In the genomic region with DNA sequence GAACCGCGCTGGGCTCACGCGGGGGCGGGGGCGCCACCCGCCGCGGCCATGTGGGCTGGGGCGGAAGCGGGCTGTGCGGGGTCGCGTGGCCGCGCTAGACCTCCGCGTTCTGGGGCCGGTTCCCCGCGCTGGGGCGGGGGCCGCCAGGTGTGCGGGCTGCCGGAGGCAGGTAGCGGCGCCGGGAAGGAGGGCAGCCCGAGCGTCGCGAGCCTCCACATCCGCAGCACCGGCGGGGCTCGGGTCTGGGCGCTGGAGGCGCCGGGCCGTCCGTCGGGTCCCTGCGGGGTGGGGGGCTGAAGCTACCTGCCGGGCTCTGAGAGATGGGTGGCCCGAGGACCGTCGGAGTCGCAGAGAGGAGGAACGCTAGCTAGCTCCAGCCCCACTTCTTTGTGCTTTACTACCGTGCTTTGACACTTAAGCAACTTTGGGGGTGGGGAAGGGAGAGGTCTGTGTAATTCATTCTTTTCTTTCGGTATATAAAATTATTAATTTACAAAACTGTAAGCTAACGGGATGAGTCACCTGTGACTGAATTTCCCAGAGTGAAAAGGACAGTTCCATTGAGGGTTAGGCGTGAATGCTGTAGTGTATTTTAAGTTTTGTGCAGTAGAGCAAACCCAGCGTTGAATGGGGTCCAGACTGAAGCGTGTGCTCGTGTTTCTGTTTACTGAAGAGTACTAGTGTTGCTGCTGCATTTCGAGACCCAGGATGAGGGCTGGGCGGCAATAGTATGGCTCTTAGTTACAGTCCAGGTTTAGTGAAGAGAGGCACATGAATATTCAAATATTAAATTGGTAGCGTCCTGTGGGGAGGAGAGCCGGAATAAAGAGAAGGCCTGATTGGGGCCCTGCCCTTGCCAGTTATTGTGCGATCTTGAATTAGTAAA, we compare ENCODE assay signal across 8 cellular contexts. TPM values are rescaled to one million over a fixed set of nuclear protein-coding genes. Genes with fewer than 3 reads are reported as not detected.
DNase-seq lines count a peak whose midpoint lies in the region; ATAC-seq and TF ChIP-seq lines count a peak whose summit lies in the region.

No MANE protein-coding gene starts in this region.

- no peak for TF ChIP-seq CTCF in CD4-positive, alpha-beta T cell (IDR thresholded peaks at IDR 0.05)
- TF ChIP-seq CTCF in SK-N-SH (IDR thresholded peaks at IDR 0.05) (no peak), lung (IDR thresholded peaks at IDR 0.05; ENCODE audit: control extremely low read depth, extremely low read depth) (no peak)

- no peak for TF ChIP-seq EP300 in SK-N-SH (IDR thresholded peaks at IDR 0.05; ENCODE audit: borderline replicate concordance in 1 of 2, low read depth in 1 of 2, low read length in 1 of 2)

- H2AFZ ChIP-seq in SK-N-SH (ENCODE audit: low read depth): peak overlapping the region; percentile 98

- no peaks in the 10 kb centered on the region for H3K9me3 ChIP-seq in CD4-positive, alpha-beta T cell (ENCODE audit: control insufficient read depth, low read length)
- H3K9me3 ChIP-seq in SK-N-SH (no peaks in the 10 kb centered on the region), lung (ENCODE audit: control insufficient read depth in 2 of 2, insufficient read depth in 1 of 2, low read length in 1 of 2) (peaks cover 0 to 2% of the 10 kb centered on the region in 2 donors), subcutaneous abdominal adipose tissue (ENCODE audit: control insufficient read depth in 5 of 5, low read length in 5 of 5) (no peaks in the 10 kb centered on the region)

- peak in 1 of 10 experiments; percentile 17 for DNase-seq in CD4-positive, alpha-beta T cell
- DNase-seq in HPDE6-E6E7 (ENCODE audit: extremely low spot score) (peak; percentile 21), SK-N-SH (peak; percentile 35), lung (ENCODE audit: low spot score) (no peak)

- TF ChIP-seq RAD21 in SK-N-SH (IDR thresholded peaks at IDR 0.05; ENCODE audit: low read length): no peak

- peak overlapping the region; percentile 78 for H3K4me3 Mint-ChIP-seq in CD4-positive, alpha-beta T cell
- H3K4me3 Mint-ChIP-seq in dendritic cell treated with granulocyte-macrophage colony-stimulating factor and Interleukin-4, amounts not matched to agents 40 ng/mL and 50 ng/mL, for 4 days: peak overlapping the region; percentile 70

- no peaks in the 10 kb centered on the region for H3K9me3 Mint-ChIP-seq in CD4-positive, alpha-beta T cell
- no peaks in the 10 kb centered on the region for H3K9me3 Mint-ChIP-seq in dendritic cell treated with granulocyte-macrophage colony-stimulating factor and Interleukin-4, amounts not matched to agents 40 ng/mL and 50 ng/mL, for 4 days

- H3K27ac Mint-ChIP-seq in CD4-positive, alpha-beta T cell: peak overlapping the region; percentile 38
- peak overlapping the region; percentile 94 for H3K27ac Mint-ChIP-seq in dendritic cell treated with granulocyte-macrophage colony-stimulating factor and Interleukin-4, amounts not matched to agents 40 ng/mL and 50 ng/mL, for 4 days

- H3K4me3 ChIP-seq in SK-N-SH (ENCODE audit: low read depth in 2 of 2, low read length in 1 of 2): peak overlapping the region; percentile 89 to 95
- peak overlapping the region; percentile 100 for H3K4me3 ChIP-seq in lung
- peak overlapping the region; percentile 78 to 99 (median 86) for H3K4me3 ChIP-seq in subcutaneous abdominal adipose tissue (ENCODE audit: low read depth in 1 of 5, low read length in 5 of 5)

- H3K27me3 Mint-ChIP-seq in CD4-positive, alpha-beta T cell: no peaks in the 10 kb centered on the region
- H3K27me3 Mint-ChIP-seq in dendritic cell treated with granulocyte-macrophage colony-stimulating factor and Interleukin-4, amounts not matched to agents 40 ng/mL and 50 ng/mL, for 4 days: peaks cover 3% of the 10 kb centered on the region

- peaks cover 56% of the 10 kb centered on the region for H3K79me2 ChIP-seq in SK-N-SH (ENCODE audit: insufficient read depth)

- peaks cover 10% of the 10 kb centered on the region for H3F3A ChIP-seq in SK-N-SH (replicated peaks; ENCODE audit: insufficient read depth)

- POLR2A ChIA-PET in CD4-positive, alpha-beta T cell (lab: Charles Lee): interaction anchor here (0.9 to 3.6 kb wide), 17 partner anchors 33 to 954 kb away, joined by 3 to 82 read pairs (median 7); a partner anchor contains a TSS
- POLR2A ChIA-PET in SK-N-SH (lab: Yijun Ruan, JAX): interaction anchor here (0.6 to 2.0 kb wide), 3 partner anchors 10 to 735 kb away, joined by 3 to 9 read pairs (median 3); a partner anchor contains a TSS

- WGBS in SK-N-SH (ENCODE audit: low lambda C conversion rate): 23% methylated on average over 12 of the region's 61 CpGs
- 3 to 5% methylated on average over 48 to 61 of the region's 61 CpGs for WGBS in lung, 2 donors

- peak overlapping the region; percentile 59 for H3K27ac ChIP-seq in CD4-positive, alpha-beta T cell (ENCODE audit: low read depth, low read length)
- H3K27ac ChIP-seq in SK-N-SH (ENCODE audit: low read depth in 2 of 2, low read length in 1 of 2) (peak overlapping the region; percentile 67 to 93), lung (ENCODE audit: low read depth in 1 of 2, low read length in 1 of 2) (peak overlapping the region; percentile 91 to 98), subcutaneous abdominal adipose tissue (ENCODE audit: low read depth, low read length) (peak overlapping the region; percentile 54)

- peaks cover 0 to 7% of the 10 kb centered on the region in 2 experiments; a peak in 2 of 4 replicates for H3K4me1 ChIP-seq in SK-N-SH (ENCODE audit: control insufficient read depth in 1 of 2, insufficient read depth in 2 of 2, low read depth in 1 of 2, low read length in 1 of 2)
- peaks cover 0 to 10% of the 10 kb centered on the region in 2 donors for H3K4me1 ChIP-seq in lung (ENCODE audit: control insufficient read depth in 2 of 2, insufficient read depth in 2 of 2, low read length in 2 of 2)
- peaks cover 0 to 20% (median 13%) of the 10 kb centered on the region in 5 donors for H3K4me1 ChIP-seq in subcutaneous abdominal adipose tissue (ENCODE audit: control insufficient read depth in 5 of 5, insufficient read depth in 5 of 5, low read length in 5 of 5)

- H3K9ac ChIP-seq in SK-N-SH: peak overlapping the region; percentile 89
- H3K9ac ChIP-seq in subcutaneous abdominal adipose tissue (ENCODE audit: low read length in 5 of 5): peak overlapping the region in 4 of 5 donors; percentile 53 to 84 (median 80)

- H4K20me1 ChIP-seq in SK-N-SH (ENCODE audit: insufficient read depth): peaks cover 23% of the 10 kb centered on the region

- intact Hi-C loops in CD4-positive, alpha-beta T cell (cut with DNase I, micrococcal nuclease): loop anchor here (2.0 to 10.0 kb wide), 11 partner anchors 36 to 951 kb away; a partner anchor contains a TSS
- intact Hi-C loops in dendritic cell treated with granulocyte-macrophage colony-stimulating factor and Interleukin-4, amounts not matched to agents 40 ng/mL and 50 ng/mL, for 4 days (cut with micrococcal nuclease): loop anchor here (5.0 to 10.0 kb wide), 3 partner anchors 569 to 959 kb away; a partner anchor contains a TSS

- peaks cover 4% of the 10 kb centered on the region for H3K36me3 Mint-ChIP-seq in CD4-positive, alpha-beta T cell (ENCODE audit: low read depth)
- no peaks in the 10 kb centered on the region for H3K36me3 Mint-ChIP-seq in dendritic cell treated with granulocyte-macrophage colony-stimulating factor and Interleukin-4, amounts not matched to agents 40 ng/mL and 50 ng/mL, for 4 days (ENCODE audit: low read depth)

- ATAC-seq in CD4-positive, alpha-beta T cell (ENCODE audit: poor library complexity): no peak
- peak; percentile 33 for ATAC-seq in GM19035 (IDR thresholded peaks at IDR 0.05; ENCODE audit: unreplicated experiment)
- no peak for ATAC-seq in lung (ENCODE audit: insufficient read depth, low FRiP score)
- ATAC-seq in GM19328 (IDR thresholded peaks at IDR 0.05; ENCODE audit: unreplicated experiment): no peak

- H3K4me1 Mint-ChIP-seq in CD4-positive, alpha-beta T cell (ENCODE audit: low read depth): peaks cover 42% of the 10 kb centered on the region
- H3K4me1 Mint-ChIP-seq in dendritic cell treated with granulocyte-macrophage colony-stimulating factor and Interleukin-4, amounts not matched to agents 40 ng/mL and 50 ng/mL, for 4 days (ENCODE audit: low read depth): peaks cover 27% of the 10 kb centered on the region

- H3K36me3 ChIP-seq in SK-N-SH (replicated peaks in 1 of 2; ENCODE audit: control insufficient read depth in 1 of 2, insufficient read depth in 2 of 2, low read length in 1 of 2) (peaks cover 0 to 3% of the 10 kb centered on the region in 2 experiments), lung (ENCODE audit: control insufficient read depth in 2 of 2, insufficient read depth in 2 of 2, low read length in 2 of 2) (no peaks in the 10 kb centered on the region), subcutaneous abdominal adipose tissue (ENCODE audit: control insufficient read depth in 5 of 5, insufficient read depth in 5 of 5, low read length in 5 of 5) (no peaks in the 10 kb centered on the region)

- H3K4me2 ChIP-seq in SK-N-SH: peak overlapping the region; percentile 85

- no peaks in the 10 kb centered on the region for H3K9me2 ChIP-seq in SK-N-SH

- H3K27me3 ChIP-seq in CD4-positive, alpha-beta T cell (ENCODE audit: control insufficient read depth, insufficient read depth, low read length): no peaks in the 10 kb centered on the region
- no peaks in the 10 kb centered on the region for H3K27me3 ChIP-seq in SK-N-SH (ENCODE audit: insufficient read depth)
- no peaks in the 10 kb centered on the region for H3K27me3 ChIP-seq in lung (ENCODE audit: control insufficient read depth, insufficient read depth)
- no peaks in the 10 kb centered on the region for H3K27me3 ChIP-seq in subcutaneous abdominal adipose tissue (ENCODE audit: control insufficient read depth in 5 of 5, insufficient read depth in 4 of 5, low read length in 5 of 5)

- CTCF ChIA-PET in CD4-positive, alpha-beta T cell (lab: Charles Lee): interaction anchor here (1.0 to 4.6 kb wide), 13 partner anchors 9 to 853 kb away, joined by 3 to 140 read pairs (median 11); a partner anchor contains a TSS
- CTCF ChIA-PET in SK-N-SH (lab: Yijun Ruan, JAX): interaction anchor here (0.9 to 3.2 kb wide), 12 partner anchors 9 to 79 kb away, joined by 3 to 46 read pairs (median 7); a partner anchor contains a TSS

TF ChIP-seq in SK-N-SH, 30 proteins besides CTCF, POLR2A, EP300 and RAD21 (continues in another document):
- TF ChIP-seq SIN3A (IDR thresholded peaks at IDR 0.05; ENCODE audit: borderline replicate concordance, low read depth, low read length) (no peak), FOSL2 (IDR thresholded peaks at IDR 0.05; ENCODE audit: borderline replicate concordance, low read depth) (peak; percentile 4; the same call in 1 of the 2 replicates), JUND (IDR thresholded peaks at IDR 0.05) (no peak)

RNA-seq across cellular contexts. Expression of a gene that starts 0.8 kb away (rescaled TPM):
- total RNA-seq in CD4-positive, alpha-beta T cell: 10 to 100 TPM; 25.1 to 26.6 TPM
- 41.0 and 51.2 TPM in 2 replicates for polyA plus RNA-seq in SK-N-SH (2012; rRNA removed)
- 56.5 and 63.6 TPM in 2 replicates for polyA plus RNA-seq in SK-N-SH (2012; cell fraction: cytosol; rRNA removed)
- polyA plus RNA-seq in SK-N-SH (2012; cell fraction: nucleus; rRNA removed): 54.6 and 62.8 TPM in 2 replicates
- 10 to 100 TPM; 35.7 to 38.4 TPM for total RNA-seq in lung
- 10 to 100 TPM; 19.1 to 19.5 TPM for polyA plus RNA-seq in lung
